ENCODE assay signal across 11 cellular contexts in the genomic region with DNA sequence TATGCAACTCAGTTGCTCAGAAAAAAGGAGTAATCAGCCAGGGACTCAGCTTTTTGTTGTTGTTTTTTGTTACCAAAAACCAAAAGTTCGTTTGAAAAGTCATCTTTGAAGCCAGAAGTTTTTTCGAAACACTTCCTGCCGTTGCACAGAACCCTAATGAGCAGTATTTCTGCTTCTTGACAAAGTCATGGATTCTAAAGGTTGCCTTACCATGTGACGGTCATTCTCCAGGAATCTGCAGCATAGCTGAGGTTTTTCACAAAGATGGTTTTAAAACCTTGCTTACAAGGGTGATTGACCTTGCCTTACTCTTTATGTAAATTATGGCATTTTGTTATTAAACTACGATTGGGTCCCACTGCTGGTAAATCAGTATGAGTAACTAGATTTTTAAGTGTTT. TPM values are rescaled to one million over a fixed set of nuclear protein-coding genes. Genes with fewer than 3 reads are reported as not detected.
DNase-seq lines count a peak whose midpoint lies in the region; ATAC-seq and TF ChIP-seq lines count a peak whose summit lies in the region.
"Had no signal": no experiment of that assay in that cellular context is flagged by ENCODE, and none has a peak within 500 bp of the region (broad histone marks: within the 10 kb centered on the region; RNA-seq: fewer than 3 reads in every experiment).

No MANE protein-coding gene starts in this region.

- no peak for DNase-seq in left ventricle myocardium inferior
- DNase-seq in left ventricle myocardium superior, result no peak
- peak; percentile 53 to 81 for DNase-seq in cardiac fibroblast (ENCODE audit: low read depth in 2 of 2)
- peak; percentile 35 for DNase-seq in mesendoderm
- DNase-seq in vagina (ENCODE audit: extremely low spot score in 2 of 2), result no peak
- no peak for DNase-seq in activated CD4-positive, CD25-positive, alpha-beta regulatory T cell treated with anti-CD3 and anti-CD28 coated beads, Interleukin-2, amount 50 U/mL, for 72 hours
- DNase-seq in stimulated activated CD4-positive, alpha-beta T cell treated with anti-CD3 and anti-CD28 coated beads, Interleukin-4, amount 100 ng/mL, for 1 hour, result no peak
- DNase-seq: NK-92 treated with Interleukin-12 subunit alpha and Interleukin-12 subunit beta, amount 100 ng/mL, for 24 hours; stimulated activated CD4-positive, alpha-beta T cell treated with anti-CD3 and anti-CD28 coated beads, Interleukin-2, amount 100 ng/mL, for 24 hours had no signal

- H3K36me3 ChIP-seq in left ventricle myocardium inferior (peaks cover 11% of the 10 kb centered on the region), mesendoderm (ENCODE audit: control insufficient read depth, insufficient read depth, low read length) (no peaks in the 10 kb centered on the region), vagina (no peaks in the 10 kb centered on the region)

- H3K4me1 ChIP-seq in left ventricle myocardium inferior, result peaks cover 49% of the 10 kb centered on the region
- no peaks in the 10 kb centered on the region for H3K4me1 ChIP-seq in mesendoderm (ENCODE audit: control insufficient read depth, low read depth, low read length)
- peaks cover 40% of the 10 kb centered on the region for H3K4me1 ChIP-seq in vagina

- no peak overlapping the region for H2AK5ac ChIP-seq in mesendoderm (ENCODE audit: low read length)

- peak overlapping the region; percentile 97 for H3K27ac ChIP-seq in left ventricle myocardium inferior (replicated peaks)
- no peak overlapping the region for H3K27ac ChIP-seq in mesendoderm (ENCODE audit: low read depth, low read length)
- H3K27ac ChIP-seq in vagina, result peak overlapping the region; percentile 97

- no peak overlapping the region for H4K5ac ChIP-seq in mesendoderm (ENCODE audit: low read length)

- H3K23ac ChIP-seq in mesendoderm (ENCODE audit: low read length), result no peak overlapping the region

- H2BK15ac ChIP-seq in mesendoderm (replicated peaks; ENCODE audit: low read depth), result no peak overlapping the region

- H3K4ac ChIP-seq in mesendoderm (ENCODE audit: low read depth, low read length), result no peak overlapping the region

- no peak for ATAC-seq in left ventricle myocardium superior
- no peak for ATAC-seq in HG03342 (IDR thresholded peaks at IDR 0.05; ENCODE audit: unreplicated experiment)

- H4K8ac ChIP-seq in mesendoderm (ENCODE audit: low read depth, low read length), result no peak overlapping the region

- no peak overlapping the region for H2BK5ac ChIP-seq in mesendoderm (ENCODE audit: low read length)

- H3K79me2 ChIP-seq in mesendoderm (ENCODE audit: control insufficient read depth, insufficient read depth, low read length), result peaks cover 13% of the 10 kb centered on the region

- peaks cover 2% of the 10 kb centered on the region for H3K79me1 ChIP-seq in mesendoderm (ENCODE audit: low read length)

- no peaks in the 10 kb centered on the region for H3K27me3 ChIP-seq in left ventricle myocardium inferior (ENCODE audit: low read depth)
- H3K27me3 ChIP-seq in mesendoderm (ENCODE audit: insufficient read depth, low read length, poor library complexity), result no peaks in the 10 kb centered on the region
- no peaks in the 10 kb centered on the region for H3K27me3 ChIP-seq in vagina

- H3K18ac ChIP-seq in mesendoderm (ENCODE audit: low read length), result no peak overlapping the region

- TF ChIP-seq POLR2A in vagina (IDR thresholded peaks at IDR 0.05), result no peak

- H3K9ac ChIP-seq in mesendoderm (ENCODE audit: low read length), result peak overlapping the region; percentile 9

- WGBS in mesendoderm (ENCODE audit: extremely low coverage, insufficient coverage, low lambda C conversion rate), result no CpG with 5 or more reads among the region's 5 CpGs

- no peaks in the 10 kb centered on the region for H3K9me3 ChIP-seq in left ventricle myocardium inferior (replicated peaks)
- no peaks in the 10 kb centered on the region for H3K9me3 ChIP-seq in vagina

- H3K56ac ChIP-seq in mesendoderm (ENCODE audit: low read length), result peak overlapping the region; percentile 6

- H3K4me2 ChIP-seq in mesendoderm (ENCODE audit: low read length), result peak overlapping the region; percentile 6

- intact Hi-C loops in left ventricle myocardium inferior (cut with micrococcal nuclease) (no loop called here), left ventricle myocardium superior (cut with micrococcal nuclease) (no loop called here), vagina (cut with DNase I) (no loop called here)

- H3K4me3 ChIP-seq in left ventricle myocardium inferior (peak overlapping the region; percentile 85), cardiac fibroblast (replicated peaks in 1 of 2; ENCODE audit: low read depth in 2 of 2, low read length in 2 of 2) (peak overlapping the region; percentile 87 to 90), mesendoderm (ENCODE audit: low read length) (no peak overlapping the region), vagina (peak overlapping the region; percentile 84 to 88)

- no peak for TF ChIP-seq CTCF in left ventricle myocardium inferior (IDR thresholded peaks at IDR 0.05; ENCODE audit: borderline replicate concordance)
- TF ChIP-seq CTCF in cardiac fibroblast (IDR thresholded peaks at IDR 0.05; ENCODE audit: low read depth, low read length), result no peak
- no peak for TF ChIP-seq CTCF in vagina (IDR thresholded peaks at IDR 0.05)

- no peak overlapping the region for H2BK120ac ChIP-seq in mesendoderm (ENCODE audit: low read depth, low read length)

RNA-seq across cellular contexts. Expression of a gene that starts 2.0 kb away (rescaled TPM):
- total RNA-seq in left ventricle myocardium inferior (7.2 TPM), left ventricle myocardium superior (5.3 TPM), vagina (26.8 TPM)
- 7.0 TPM for polyA plus RNA-seq in mesendoderm (2013, experiment 1 of 2)
- polyA plus RNA-seq in mesendoderm (2013, experiment 2 of 2), result 6.5 TPM

RNA-seq across cellular contexts. Expression of a gene that starts 53.2 kb away (rescaled TPM):
- not detected for total RNA-seq in left ventricle myocardium inferior
- total RNA-seq in left ventricle myocardium superior, result not detected
- polyA plus RNA-seq in mesendoderm (2013, experiment 1 of 2), result 0.08 TPM
- not detected for polyA plus RNA-seq in mesendoderm (2013, experiment 2 of 2)
- total RNA-seq in vagina, result not detected
- total RNA-seq: esophagus mucosa had no signal

Comparison
In these comparisons a context has a peak if more than half of its experiments do, and no peak if none do; other contexts are left out.
1. DNase-seq: peak in cardiac fibroblast (2 of 2) and mesendoderm (single experiment); none in left ventricle myocardium inferior (single experiment), left ventricle myocardium superior (single experiment), vagina (0 of 2), activated CD4-positive, CD25-positive, alpha-beta regulatory T cell treated with anti-CD3 and anti-CD28 coated beads, Interleukin-2, amount 50 U/mL, for 72 hours (single experiment) and stimulated activated CD4-positive, alpha-beta T cell treated with anti-CD3 and anti-CD28 coated beads, Interleukin-4, amount 100 ng/mL, for 1 hour (single experiment).